Comparison of ENCODE assay signal across 27 cellular contexts in the genomic region with DNA sequence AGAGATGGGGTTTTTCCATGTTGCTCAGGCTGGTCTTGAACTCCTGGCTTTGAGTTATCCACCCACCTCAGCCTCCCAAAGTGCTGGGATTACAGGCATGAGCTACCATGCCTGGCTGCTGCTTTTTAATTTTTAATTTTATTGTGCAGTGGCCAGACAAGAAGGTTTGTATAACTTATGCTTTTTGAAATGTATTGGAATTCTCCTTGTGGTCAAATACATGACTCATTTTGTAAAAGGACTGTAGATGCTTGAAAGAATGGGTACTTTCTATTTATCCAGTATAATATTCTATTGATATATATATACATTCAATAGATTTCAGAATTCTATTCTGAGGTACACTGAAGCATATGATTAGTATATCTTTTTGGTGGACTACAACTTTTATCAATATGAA.
DNase-seq lines count a peak whose midpoint lies in the region; ATAC-seq, FAIRE-seq and TF ChIP-seq lines count a peak whose summit lies in the region.
"Had no signal": no experiment of that assay in that cellular context is flagged by ENCODE, and none has a peak within 500 bp of the region (broad histone marks: within the 10 kb centered on the region; RNA-seq: fewer than 3 reads in every experiment).

No MANE protein-coding gene starts in this region.

- no peaks in the 10 kb centered on the region for H3K9me3 ChIP-seq in astrocyte (ENCODE audit: insufficient read depth, low read depth, low read length)
- H3K9me3 ChIP-seq in BE2C = no peaks in the 10 kb centered on the region
- H3K9me3 ChIP-seq: psoas muscle, thoracic aorta had no signal

- H3K36me3 ChIP-seq in astrocyte (ENCODE audit: insufficient read depth, low read length) (no peaks in the 10 kb centered on the region), BE2C (no peaks in the 10 kb centered on the region)
- H3K36me3 ChIP-seq: BLaER1, thoracic aorta had no signal

- H3K27ac Mint-ChIP-seq in astrocyte (ENCODE audit: unreplicated experiment) = no peak overlapping the region
- H3K27ac Mint-ChIP-seq: activated naive CD8-positive, alpha-beta T cell; activated T-helper 17 cell treated with anti-CD3 and anti-CD28 coated beads, Interleukin-2, amount 50 U/mL, for 72 hours; stimulated activated memory B cell treated with anti-CD40 and anti-IgM and Interleukin-4, amounts not matched to agents 10 μg/mL and 1 μg/mL and 100 μg/mL, for 72 hours had no signal

- TF ChIP-seq CTCF in astrocyte (IDR thresholded peaks at IDR 0.05; ENCODE audit: insufficient read depth, low read depth, low read length) = no peak
- no peak for TF ChIP-seq CTCF in fibroblast of pulmonary artery (IDR thresholded peaks at IDR 0.05; ENCODE audit: low read length, missing control alignments)
- TF ChIP-seq CTCF in BE2C (IDR thresholded peaks at IDR 0.05; ENCODE audit: low read depth, low read length) = no peak

- no peak for FAIRE-seq in astrocyte (lab: Jason Lieb, UNC)
- FAIRE-seq: HepG2, kidney, RCC 7860 had no signal

- no peak overlapping the region for H3K9ac ChIP-seq in astrocyte (ENCODE audit: low read length)
- H3K9ac ChIP-seq: BLaER1 had no signal

- H3K27me3 Mint-ChIP-seq in astrocyte (ENCODE audit: low read depth, unreplicated experiment) = peaks cover 24% of the 10 kb centered on the region
- H3K27me3 Mint-ChIP-seq: activated naive CD8-positive, alpha-beta T cell; activated T-helper 17 cell treated with anti-CD3 and anti-CD28 coated beads, Interleukin-2, amount 50 U/mL, for 72 hours; stimulated activated memory B cell treated with anti-CD40 and anti-IgM and Interleukin-4, amounts not matched to agents 10 μg/mL and 1 μg/mL and 100 μg/mL, for 72 hours had no signal

- no peak overlapping the region for H2AFZ ChIP-seq in astrocyte (ENCODE audit: low read depth, low read length)

- H3K4me3 ChIP-seq in astrocyte (ENCODE audit: insufficient read depth, low read depth, low read length) = no peak overlapping the region
- no peak overlapping the region for H3K4me3 ChIP-seq in fibroblast of pulmonary artery (replicated peaks; ENCODE audit: low read depth, low read length)
- H3K4me3 ChIP-seq in BE2C (ENCODE audit: low read depth, low read length) = no peak overlapping the region
- H3K4me3 ChIP-seq: BLaER1, lung, psoas muscle, thoracic aorta had no signal

- H3K36me3 Mint-ChIP-seq in astrocyte (ENCODE audit: low read depth, unreplicated experiment) = no peaks in the 10 kb centered on the region

- H3K4me2 ChIP-seq in astrocyte (ENCODE audit: low read length) = no peak overlapping the region
- H3K4me2 ChIP-seq: BLaER1 had no signal

- no peaks in the 10 kb centered on the region for H3K4me1 Mint-ChIP-seq in astrocyte (ENCODE audit: low read depth, unreplicated experiment)
- H3K4me1 Mint-ChIP-seq: activated T-helper 17 cell treated with anti-CD3 and anti-CD28 coated beads, Interleukin-2, amount 50 U/mL, for 72 hours had no signal

- H4K20me1 ChIP-seq in astrocyte (ENCODE audit: insufficient read depth, low read length) = no peaks in the 10 kb centered on the region
- H4K20me1 ChIP-seq: BLaER1 had no signal

- H3K4me1 ChIP-seq in astrocyte (ENCODE audit: insufficient read depth, low read length) (no peaks in the 10 kb centered on the region), BE2C (no peaks in the 10 kb centered on the region)
- H3K4me1 ChIP-seq: BLaER1, Caco-2, psoas muscle had no signal

- H3K9me3 Mint-ChIP-seq in astrocyte (ENCODE audit: unreplicated experiment) = peaks cover 13% of the 10 kb centered on the region
- H3K9me3 Mint-ChIP-seq: activated T-helper 17 cell treated with anti-CD3 and anti-CD28 coated beads, Interleukin-2, amount 50 U/mL, for 72 hours had no signal

- ATAC-seq in HG02840 (IDR thresholded peaks at IDR 0.05; ENCODE audit: low FRiP score, unreplicated experiment) = no peak
- ATAC-seq: activated T-helper 17 cell treated with anti-CD3 and anti-CD28 coated beads, Interleukin-2, amount 50 U/mL, for 72 hours; HepG2; psoas muscle; stimulated activated memory B cell treated with anti-CD40 and anti-IgM and Interleukin-4, amounts not matched to agents 10 μg/mL and 1 μg/mL and 100 μg/mL, for 72 hours had no signal

- no peaks in the 10 kb centered on the region for H3K79me2 ChIP-seq in astrocyte (ENCODE audit: insufficient read depth, low read length)

- peak; percentile 41 for DNase-seq in HCEC 1CT
- peak; percentile 61 for DNase-seq in astrocyte (ENCODE audit: low read depth)
- peak; percentile 28 for DNase-seq in fibroblast of pulmonary artery (ENCODE audit: low read depth)
- no peak for DNase-seq in NCI-H1105 (lab: John Stamatoyannopoulos, UW)
- no peak for DNase-seq in COR-L47 (lab: John Stamatoyannopoulos, UW)
- DNase-seq in BE2C = no peak
- DNase-seq: activated CD8-positive, alpha-beta memory T cell treated with anti-CD3 and anti-CD28 coated beads, Interleukin-2, amount 50 U/mL, for 4 hours; Caco-2; dermis blood vessel endothelial cell; kidney; NCI-H1105 treated with DMSO at 0.1 percent for 48 hours; NCI-H2081 treated with DMSO at 0.1 percent for 48 hours; NCI-H510A; psoas muscle; stimulated activated CD4-positive, alpha-beta T cell treated with anti-CD3 and anti-CD28 coated beads, Interleukin-2, amount 100 ng/mL, for 24 hours; T-helper 2 cell had no signal

- no peak overlapping the region for H3K4me3 Mint-ChIP-seq in astrocyte (ENCODE audit: unreplicated experiment)
- H3K4me3 Mint-ChIP-seq: activated naive CD8-positive, alpha-beta T cell; activated T-helper 17 cell treated with anti-CD3 and anti-CD28 coated beads, Interleukin-2, amount 50 U/mL, for 72 hours; stimulated activated memory B cell treated with anti-CD40 and anti-IgM and Interleukin-4, amounts not matched to agents 10 μg/mL and 1 μg/mL and 100 μg/mL, for 72 hours had no signal

- H3K27ac ChIP-seq in astrocyte (ENCODE audit: low read depth, low read length) = no peak overlapping the region
- H3K27ac ChIP-seq: BLaER1, HL-60, psoas muscle, thoracic aorta, VCaP had no signal

- H3K27me3 ChIP-seq in astrocyte (ENCODE audit: insufficient read depth, low read length) (peaks cover 10% of the 10 kb centered on the region), BE2C (no peaks in the 10 kb centered on the region)
- H3K27me3 ChIP-seq: BLaER1 had no signal

Comparison
In these comparisons a context has a peak if more than half of its experiments do, and no peak if none do; other contexts are left out.
1. DNase-seq: peak in HCEC 1CT (single experiment), astrocyte (single experiment) and fibroblast of pulmonary artery (single experiment); none in NCI-H1105 (single experiment), COR-L47 (single experiment) and BE2C (single experiment).